17 cellular contexts compared by ENCODE assay signal in genomic region chr20:7155794-7156193, GRCh38.
"Had no signal": no experiment of that assay in that cellular context is flagged by ENCODE, and none has a peak within 500 bp of the region (broad histone marks: within the 10 kb centered on the region; RNA-seq: fewer than 3 reads in every experiment).

No MANE protein-coding gene starts in this region.

- H3K9me3 Mint-ChIP-seq: neural progenitor cell; stimulated activated naive CD8-positive, alpha-beta T cell treated with anti-CD3 and anti-CD28 coated beads, Interleukin-15, Interleukin-2, amounts not matched to agents 100 ng/mL and 50 ng/mL, for 24 hours had no signal

- H3K36me3 ChIP-seq: esophagus squamous epithelium, neural progenitor cell, ovary, tibial artery, upper lobe of left lung, uterus had no signal

- H3K4me3 ChIP-seq: esophagus squamous epithelium, hepatocyte, neural progenitor cell, ovary, smooth muscle cell, tibial artery, upper lobe of left lung, uterus had no signal

- ATAC-seq: effector memory CD8-positive, alpha-beta T cell; natural killer cell; right cardiac atrium; stimulated activated memory B cell treated with anti-CD40 and anti-IgM and Interleukin-4, amounts not matched to agents 10 μg/mL and 1 μg/mL and 100 μg/mL, for 72 hours had no signal

- H3K27me3 ChIP-seq: esophagus squamous epithelium, hepatocyte, neural progenitor cell, ovary, tibial artery, upper lobe of left lung, uterus had no signal

- H3K4me3 Mint-ChIP-seq: effector memory CD8-positive, alpha-beta T cell; natural killer cell; neural progenitor cell; stimulated activated memory B cell treated with anti-CD40 and anti-IgM and Interleukin-4, amounts not matched to agents 10 μg/mL and 1 μg/mL and 100 μg/mL, for 72 hours; stimulated activated naive CD8-positive, alpha-beta T cell treated with anti-CD3 and anti-CD28 coated beads, Interleukin-15, Interleukin-2, amounts not matched to agents 100 ng/mL and 50 ng/mL, for 24 hours had no signal

- H3K4me1 Mint-ChIP-seq: natural killer cell; neural progenitor cell; stimulated activated memory B cell treated with anti-CD40 and anti-IgM and Interleukin-4, amounts not matched to agents 10 μg/mL and 1 μg/mL and 100 μg/mL, for 72 hours had no signal

- H3K4me1 ChIP-seq: esophagus squamous epithelium, tibial artery, upper lobe of left lung, uterus had no signal

- H3K27ac Mint-ChIP-seq: effector memory CD8-positive, alpha-beta T cell; natural killer cell; neural progenitor cell; stimulated activated memory B cell treated with anti-CD40 and anti-IgM and Interleukin-4, amounts not matched to agents 10 μg/mL and 1 μg/mL and 100 μg/mL, for 72 hours; stimulated activated naive CD8-positive, alpha-beta T cell treated with anti-CD3 and anti-CD28 coated beads, Interleukin-15, Interleukin-2, amounts not matched to agents 100 ng/mL and 50 ng/mL, for 24 hours had no signal

- DNase-seq: effector memory CD8-positive, alpha-beta T cell; esophagus squamous epithelium; foreskin melanocyte; head of caudate nucleus; natural killer cell; nucleus accumbens; ovary; right cardiac atrium; stimulated activated CD4-positive, alpha-beta T cell treated with anti-CD3 and anti-CD28 coated beads, Interleukin-4, amount 100 ng/mL, for 24 hours; tibial artery; upper lobe of left lung; uterus had no signal

- H3K36me3 Mint-ChIP-seq: natural killer cell; neural progenitor cell; stimulated activated memory B cell treated with anti-CD40 and anti-IgM and Interleukin-4, amounts not matched to agents 10 μg/mL and 1 μg/mL and 100 μg/mL, for 72 hours had no signal

- H3K27ac ChIP-seq: esophagus squamous epithelium, hepatocyte, neural progenitor cell, ovary, tibial artery, upper lobe of left lung, uterus had no signal

- H3K27me3 Mint-ChIP-seq: effector memory CD8-positive, alpha-beta T cell; stimulated activated memory B cell treated with anti-CD40 and anti-IgM and Interleukin-4, amounts not matched to agents 10 μg/mL and 1 μg/mL and 100 μg/mL, for 72 hours; stimulated activated naive CD8-positive, alpha-beta T cell treated with anti-CD3 and anti-CD28 coated beads, Interleukin-15, Interleukin-2, amounts not matched to agents 100 ng/mL and 50 ng/mL, for 24 hours had no signal

- H3K9me3 ChIP-seq: esophagus squamous epithelium, ovary, tibial artery, upper lobe of left lung, uterus had no signal
